ENCODE assay signal across 8 cellular contexts in the genomic region with DNA sequence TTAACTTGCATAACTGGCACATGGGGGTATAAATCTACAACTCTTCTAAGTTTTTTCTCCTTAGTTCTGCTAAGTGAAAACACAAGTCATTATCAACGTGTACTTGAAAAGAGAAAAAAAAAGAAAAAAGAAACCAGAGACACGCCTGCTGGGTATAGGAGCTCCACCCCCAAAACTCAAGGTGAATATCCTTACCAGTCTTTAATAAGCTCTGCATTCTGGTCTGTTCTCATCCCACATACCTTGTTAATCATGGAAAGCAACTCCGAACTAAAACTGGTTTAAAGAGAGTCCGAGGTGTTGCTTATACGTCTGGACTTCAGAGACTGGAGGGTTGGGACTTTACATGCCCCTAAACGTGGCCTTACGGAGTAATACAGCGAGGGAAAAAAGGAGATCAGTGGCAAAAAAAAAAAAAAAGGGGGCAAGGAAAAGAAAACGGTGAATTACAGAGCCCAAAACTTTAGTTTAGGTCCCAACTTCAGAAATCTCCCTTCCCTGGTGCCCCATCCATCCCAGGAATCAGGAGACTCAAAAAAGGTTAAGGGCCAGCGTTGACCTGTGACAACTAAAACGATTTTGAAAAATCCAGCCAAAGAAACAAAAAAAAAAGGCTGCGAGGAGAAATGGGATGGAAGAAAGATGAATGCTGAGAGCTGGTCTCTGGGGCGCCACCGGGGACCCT. TPM values are rescaled to one million over a fixed set of nuclear protein-coding genes. Genes with fewer than 3 reads are reported as not detected.
DNase-seq lines count a peak whose midpoint lies in the region; ATAC-seq, FAIRE-seq and TF ChIP-seq lines count a peak whose summit lies in the region.

No MANE protein-coding gene starts in this region.

- no peak for TF ChIP-seq CTCF in Calu3 (IDR thresholded peaks at IDR 0.05; ENCODE audit: unreplicated experiment)
- no peak for TF ChIP-seq CTCF in KMS-11 (conservative IDR thresholded peaks at IDR 0.05; ENCODE audit: low read depth, low read length)
- no peak for TF ChIP-seq CTCF in H1 (IDR thresholded peaks at IDR 0.05; ENCODE audit: control extremely low read depth in 1 of 3, insufficient read depth in 1 of 3, low read depth in 1 of 3, low read length in 3 of 3)

- H3K27me3 Mint-ChIP-seq in Calu3 (ENCODE audit: unreplicated experiment) (no peaks in the 10 kb centered on the region), T-helper 17 cell (no peaks in the 10 kb centered on the region)
- H3K27me3 Mint-ChIP-seq in naive thymus-derived CD4-positive, alpha-beta T cell, result no peaks in the 10 kb centered on the region

- 2% methylated on average over 12 of the region's 14 CpGs; no CpG with 5 or more reads in 1 of the 2 experiments for WGBS in H1 (ENCODE audit: extremely low coverage in 1 of 2, insufficient coverage in 1 of 2, insufficient read length in 1 of 2, insufficient replicate concordance in 2 of 2, low coverage in 1 of 2, low lambda C conversion rate in 2 of 2, missing lambda C conversion rate in 1 of 2), 2 experiments

- POLR2A ChIA-PET in H1 (lab: Charles Lee; ENCODE audit: partially characterized antibody), result interaction anchor here (0.7 to 1.8 kb wide), 5 partner anchors 15 to 525 kb away, joined by 3 to 4 read pairs (median 3); no protein-coding TSS in a partner anchor
- POLR2A ChIA-PET in naive thymus-derived CD4-positive, alpha-beta T cell (lab: Charles Lee), result interaction anchor here (0.5 to 3.3 kb wide), 7 partner anchors 11 to 525 kb away, joined by 3 to 13 read pairs (median 4); a partner anchor contains a TSS

- no peak overlapping the region for H4K91ac ChIP-seq in H1 (replicated peaks; ENCODE audit: insufficient read length, low read length)

- H3K4me3 ChIP-seq in KMS-11 (IDR thresholded peaks at IDR 0.05; ENCODE audit: insufficient read depth, low read depth, low read length), result peak overlapping the region; percentile 40
- peak overlapping the region; percentile 74 to 95 (median 84) for H3K4me3 ChIP-seq in H1 (ENCODE audit: extremely low read depth in 1 of 4, insufficient read depth in 2 of 4, low read depth in 3 of 4, low read length in 4 of 4)
- peak overlapping the region; percentile 59 for H3K4me3 ChIP-seq in naive thymus-derived CD4-positive, alpha-beta T cell (ENCODE audit: low read length)

- H3K27me3 ChIP-seq in KMS-11 (ENCODE audit: insufficient read depth, low read depth) (no peaks in the 10 kb centered on the region), H1 (replicated peaks in 1 of 4; ENCODE audit: control insufficient read depth in 3 of 4, extremely low read depth in 1 of 4, insufficient read depth in 3 of 4, low read length in 3 of 4) (no peaks in the 10 kb centered on the region)
- H3K27me3 ChIP-seq in naive thymus-derived CD4-positive, alpha-beta T cell (ENCODE audit: control insufficient read depth in 2 of 2, insufficient read depth in 2 of 2, low read length in 2 of 2), result no peaks in the 10 kb centered on the region

- peak overlapping the region; percentile 42; the same call in 1 of the 2 replicates for H3K18ac ChIP-seq in H1 (ENCODE audit: extremely low read depth, low read length)

- H3K79me2 ChIP-seq in KMS-11 (ENCODE audit: insufficient read depth, low read depth) (peaks cover 40% of the 10 kb centered on the region), H1 (ENCODE audit: control insufficient read depth in 1 of 2, insufficient read depth in 2 of 2, low read length in 2 of 2) (peaks cover 5 to 67% of the 10 kb centered on the region in 2 experiments)

- TF ChIP-seq EP300 in H1 (IDR thresholded peaks at IDR 0.05; ENCODE audit: borderline replicate concordance in 1 of 2, low read depth in 2 of 2, low read length in 2 of 2), result no peak

- H3K27ac Mint-ChIP-seq in Calu3 (ENCODE audit: unreplicated experiment) (peak overlapping the region; percentile 58), T-helper 17 cell (peak overlapping the region; percentile 94)
- peak overlapping the region; percentile 77 to 98 (median 96) for H3K27ac Mint-ChIP-seq in naive thymus-derived CD4-positive, alpha-beta T cell

- H4K20me1 ChIP-seq in KMS-11 (ENCODE audit: insufficient read depth), result no peaks in the 10 kb centered on the region
- H4K20me1 ChIP-seq in H1 (replicated peaks in 1 of 2; ENCODE audit: control insufficient read depth in 1 of 2, insufficient read depth in 2 of 2, low read length in 2 of 2), result peaks cover 1 to 4% of the 10 kb centered on the region in 2 experiments

- peaks cover 47% of the 10 kb centered on the region for H3K36me3 Mint-ChIP-seq in Calu3 (ENCODE audit: insufficient read depth, unreplicated experiment)
- H3K36me3 Mint-ChIP-seq in T-helper 17 cell (ENCODE audit: low read depth), result peaks cover 3% of the 10 kb centered on the region
- H3K36me3 Mint-ChIP-seq in naive thymus-derived CD4-positive, alpha-beta T cell, result peaks cover 0 to 17% (median 9%) of the 10 kb centered on the region in 5 donors

- peaks cover 25% of the 10 kb centered on the region for H3K4me1 ChIP-seq in KMS-11 (ENCODE audit: low read depth, poor library complexity, severe bottlenecking)
- H3K4me1 ChIP-seq in H1 (replicated peaks in 1 of 4; ENCODE audit: control insufficient read depth in 3 of 4, insufficient read depth in 4 of 4, low read length in 3 of 4), result peaks cover 0 to 8% (median 3%) of the 10 kb centered on the region in 4 experiments; a peak in 4 of 7 replicates
- H3K4me1 ChIP-seq in naive thymus-derived CD4-positive, alpha-beta T cell (ENCODE audit: control insufficient read depth in 2 of 2, insufficient read depth in 2 of 2, low read length in 2 of 2), result peaks cover 12 to 25% of the 10 kb centered on the region in 2 donors

- peak; percentile 2 to 39; a peak in 2 of 3 replicates for TF ChIP-seq POLR2A in H1 (IDR thresholded peaks at IDR 0.05; ENCODE audit: control extremely low read depth in 1 of 2, low read depth in 2 of 2, low read length in 2 of 2)

- no peak overlapping the region for H3K14ac ChIP-seq in H1 (ENCODE audit: insufficient read length)

- H3K27ac ChIP-seq in KMS-11, result peak overlapping the region; percentile 41
- H3K27ac ChIP-seq in H1 (ENCODE audit: low read depth, low read length), result peak overlapping the region; percentile 81; the same call in 1 of the 2 replicates
- H3K27ac ChIP-seq in naive thymus-derived CD4-positive, alpha-beta T cell (ENCODE audit: low read depth, low read length), result peak overlapping the region; percentile 80

- CTCF ChIA-PET in Calu3 (lab: Charles Lee), result interaction anchor here (0.7 to 0.9 kb wide), 3 partner anchors 9 to 185 kb away, joined by 3 to 5 read pairs (median 5); no protein-coding TSS in a partner anchor
- CTCF ChIA-PET in H1 (lab: Charles Lee; ENCODE audit: partially characterized antibody), result interaction anchor here (0.6 to 3.0 kb wide), 6 partner anchors 11 to 372 kb away, joined by 3 to 10 read pairs (median 3); no protein-coding TSS in a partner anchor
- CTCF ChIA-PET in naive thymus-derived CD4-positive, alpha-beta T cell (lab: Charles Lee), result interaction anchor here (1.4 kb wide), 1 partner anchor 807 kb away, joined by 3 read pairs; a partner anchor contains a TSS

- no peak overlapping the region for H3K4ac ChIP-seq in H1 (replicated peaks; ENCODE audit: insufficient read length, low read depth, low read length)

- peak overlapping the region; percentile 84; the same call in 1 of the 2 replicates for H4K8ac ChIP-seq in H1 (ENCODE audit: extremely low read depth, insufficient read depth, low read length)

- no peak overlapping the region for H2BK15ac ChIP-seq in H1 (ENCODE audit: low read length)

- no peak overlapping the region for H2BK20ac ChIP-seq in H1 (ENCODE audit: low read length)

- H3K56ac ChIP-seq in H1 (replicated peaks; ENCODE audit: insufficient read length, low read depth, low read length), result peak overlapping the region; percentile 32

- FAIRE-seq in H1 (lab: Jason Lieb, UNC), result no peak

- H3K9me3 ChIP-seq in T-helper 17 cell (ENCODE audit: control insufficient read depth, low read length, poor library complexity, severe bottlenecking) (no peaks in the 10 kb centered on the region), H1 (ENCODE audit: insufficient read depth in 2 of 2, low read depth in 1 of 2, low read length in 1 of 2) (no peaks in the 10 kb centered on the region)
- no peaks in the 10 kb centered on the region for H3K9me3 ChIP-seq in naive thymus-derived CD4-positive, alpha-beta T cell (ENCODE audit: control insufficient read depth in 2 of 3, low read length in 3 of 3)

- peak; percentile 23 for ATAC-seq in GM19351 (IDR thresholded peaks at IDR 0.05; ENCODE audit: unreplicated experiment)
- no peak for ATAC-seq in T-helper 17 cell
- ATAC-seq in naive thymus-derived CD4-positive, alpha-beta T cell, result no peak
- no peak for ATAC-seq in esophagus mucosa
- no peak for ATAC-seq in GM19397 (IDR thresholded peaks at IDR 0.05; ENCODE audit: unreplicated experiment)

- H2BK12ac ChIP-seq in H1 (ENCODE audit: low read depth, low read length), result no peak overlapping the region

- BruUV-seq in Calu3 (replicated peaks; lab: Mats Ljungman, UMichigan), result TSS peak; percentile 52

- intact Hi-C loops in Calu3 (cut with micrococcal nuclease; ENCODE audit: unreplicated experiment), result loop anchor here (1.0 to 2.0 kb wide), 2 partner anchors 66 to 95 kb away; no protein-coding TSS in a partner anchor
- intact Hi-C loops in naive thymus-derived CD4-positive, alpha-beta T cell (cut with micrococcal nuclease), result loop anchor here (1.0 to 5.0 kb wide), 9 partner anchors 14 to 810 kb away; a partner anchor contains a TSS

- no peaks in the 10 kb centered on the region for H3K79me1 ChIP-seq in H1 (ENCODE audit: low read depth, low read length)

- no peak overlapping the region for H2AK5ac ChIP-seq in H1 (ENCODE audit: low read depth, low read length)

- no peak for DNase-seq in Calu3
- DNase-seq in T-helper 17 cell, result no peak
- no peak for DNase-seq in H1 (ENCODE audit: low read depth in 1 of 2, low spot score in 2 of 2)
- peak in 7 of 9 donors; percentile 53 to 71 (median 62) for DNase-seq in naive thymus-derived CD4-positive, alpha-beta T cell

- peaks cover 16% of the 10 kb centered on the region for H3K4me1 Mint-ChIP-seq in Calu3 (ENCODE audit: low read depth, unreplicated experiment)
- peaks cover 40% of the 10 kb centered on the region for H3K4me1 Mint-ChIP-seq in T-helper 17 cell
- H3K4me1 Mint-ChIP-seq in naive thymus-derived CD4-positive, alpha-beta T cell, result peaks cover 33 to 63% (median 61%) of the 10 kb centered on the region in 7 donors

- TF ChIP-seq RAD21 in H1 (IDR thresholded peaks at IDR 0.05 in 1 of 2, conservative IDR thresholded peaks at IDR 0.05 in 1 of 2; ENCODE audit: low read depth in 2 of 2, low read length in 2 of 2), result no peak

- peak overlapping the region; percentile 50; the same call in 1 of the 2 replicates for H3K9ac ChIP-seq in KMS-11
- H3K9ac ChIP-seq in H1 (replicated peaks in 1 of 4; ENCODE audit: extremely low read depth in 1 of 4, low read depth in 3 of 4, low read length in 3 of 4), result peak overlapping the region; percentile 70 to 87 (median 81)

- H3K4me2 ChIP-seq in KMS-11, result peak overlapping the region; percentile 78
- H3K4me2 ChIP-seq in H1 (ENCODE audit: insufficient read depth in 1 of 2, low read depth in 2 of 2, low read length in 2 of 2), result peak overlapping the region; percentile 64 to 67

- H2AFZ ChIP-seq in KMS-11 (ENCODE audit: low read depth) (peak overlapping the region; percentile 32; the same call in 1 of the 2 replicates), H1 (ENCODE audit: low read length) (no peak overlapping the region)

- peaks cover 10% of the 10 kb centered on the region for H3K23me2 ChIP-seq in H1 (ENCODE audit: low read depth, low read length)

- no peak overlapping the region for H3K23ac ChIP-seq in H1 (ENCODE audit: insufficient read length)

- H2BK120ac ChIP-seq in H1 (replicated peaks; ENCODE audit: low read depth, low read length), result peak overlapping the region; percentile 60

- no peak overlapping the region; the same call in 1 of the 2 replicates for H2BK5ac ChIP-seq in H1 (ENCODE audit: low read depth, low read length)

- H3K36me3 ChIP-seq in KMS-11 (ENCODE audit: insufficient read depth) (no peaks in the 10 kb centered on the region), H1 (ENCODE audit: control insufficient read depth in 2 of 4, insufficient read depth in 4 of 4, low read length in 3 of 4) (peaks cover 0 to 13% (median 0%) of the 10 kb centered on the region in 4 experiments; a peak in 1 of 8 replicates)
- no peaks in the 10 kb centered on the region for H3K36me3 ChIP-seq in naive thymus-derived CD4-positive, alpha-beta T cell (ENCODE audit: control insufficient read depth in 2 of 3, insufficient read depth in 3 of 3, low read length in 3 of 3)

- peak overlapping the region; percentile 62 for H4K5ac ChIP-seq in H1 (ENCODE audit: insufficient read length, low read depth, low read length)

- H3K4me3 Mint-ChIP-seq in Calu3 (ENCODE audit: low read depth, unreplicated experiment), result peak overlapping the region; percentile 78
- H3K4me3 Mint-ChIP-seq in T-helper 17 cell, result peak overlapping the region; percentile 85
- H3K4me3 Mint-ChIP-seq in naive thymus-derived CD4-positive, alpha-beta T cell, result peak overlapping the region; percentile 81 to 98 (median 87)

- H3K9me3 Mint-ChIP-seq in Calu3 (ENCODE audit: low read depth, unreplicated experiment), result no peaks in the 10 kb centered on the region
- no peaks in the 10 kb centered on the region for H3K9me3 Mint-ChIP-seq in naive thymus-derived CD4-positive, alpha-beta T cell

RNA-seq across cellular contexts. Expression of a gene that starts 1.0 kb away (rescaled TPM):
- total RNA-seq in Calu3 (2022) (54.5 and 55.5 TPM in 2 replicates), T-helper 17 cell (10 to 100 TPM; 32.4 to 39.3 TPM), esophagus mucosa (32.2 TPM)
- 79.5 and 85.3 TPM in 2 replicates for total RNA-seq in H1 (2021; fragmentation: NEBNext Ultra II Directional; extraction: Animal tissue kit (Norgen Biotek cat#: 25700))
- polyA plus RNA-seq in H1 (2011; rRNA removed), result 5.9 and 9.5 TPM in 2 replicates
- polyA plus RNA-seq in H1 (2011; cell fraction: cytosol; rRNA removed), result 13.4 TPM
- 5.5 TPM for polyA plus RNA-seq in H1 (2011; cell fraction: nucleus; rRNA removed)
- 26.8 to 73.8 TPM (median 32.8 TPM) in 4 replicates for polyA plus RNA-seq in H1 (2012, experiment 1 of 2)
- 16.9 TPM for polyA plus RNA-seq in H1 (2012, experiment 2 of 2)
- 66.9 TPM for polyA plus RNA-seq in H1 (2013, experiment 1 of 2)
- 82.7 TPM for polyA plus RNA-seq in H1 (2013, experiment 2 of 2)
- polyA minus RNA-seq in H1 (2011; rRNA and poly(A)+ RNA removed), result 3.2 and 4.1 TPM in 2 replicates
- polyA minus RNA-seq in H1 (2011; cell fraction: cytosol; rRNA and poly(A)+ RNA removed), result 7.3 TPM
- polyA minus RNA-seq in H1 (2011; cell fraction: nucleus; rRNA and poly(A)+ RNA removed), result 10.2 TPM
- total RNA-seq in naive thymus-derived CD4-positive, alpha-beta T cell, result 10 to 100 TPM; 35.3 to 65.6 (median 49.2) TPM
- polyA plus RNA-seq in naive thymus-derived CD4-positive, alpha-beta T cell, result 10 to 100 TPM; 17.4 to 23.7 TPM

Comparison
In these comparisons a context has a peak if more than half of its experiments do, and no peak if none do; other contexts are left out.
1. DNase-seq: peak in naive thymus-derived CD4-positive, alpha-beta T cell (7 of 9); none in Calu3 (single experiment), T-helper 17 cell (0 of 3) and H1 (0 of 2).
2. Peak in every context shown above with its lines, with median percentiles within 50 percentile points of each other: H3K27ac Mint-ChIP-seq, H3K4me3 Mint-ChIP-seq, H3K27ac ChIP-seq and H3K4me3 ChIP-seq.